19 cellular contexts compared by ENCODE assay signal in genomic region chr3:71356272-71356671, GRCh38.
A peak's percentile ranks its signal among the peaks of the same experiment; 100 is the strongest.
DNase-seq lines count a peak whose midpoint lies in the region; FAIRE-seq lines count a peak whose summit lies in the region.
"Had no signal": no experiment of that assay in that cellular context is flagged by ENCODE, and none has a peak within 500 bp of the region (broad histone marks: within the 10 kb centered on the region; RNA-seq: fewer than 3 reads in every experiment).

No MANE protein-coding gene starts in this region.

- no peak overlapping the region for H3K4me3 ChIP-seq in BLaER1
- H3K4me3 ChIP-seq: breast epithelium, gastroesophageal sphincter had no signal

- peak; percentile 23 for FAIRE-seq in RCC 7860 (lab: Jason Lieb, UNC)

- H3K9ac ChIP-seq in BLaER1 = no peak overlapping the region

- no peaks in the 10 kb centered on the region for H4K20me1 ChIP-seq in BLaER1

- no peaks in the 10 kb centered on the region for H3K9me3 ChIP-seq in BLaER1
- H3K9me3 ChIP-seq: breast epithelium, gastroesophageal sphincter had no signal

- peaks cover 11% of the 10 kb centered on the region for H3K4me1 ChIP-seq in BLaER1
- H3K4me1 ChIP-seq: breast epithelium had no signal

- H3K27ac ChIP-seq in BLaER1 = no peak overlapping the region
- H3K27ac ChIP-seq: 22Rv1, breast epithelium, gastroesophageal sphincter had no signal

- H3K4me2 ChIP-seq in BLaER1 = 0 out of 2 replicates have a peak overlapping the region, but pooled peaks have one; percentile 7

- DNase-seq in DMS53 (lab: John Stamatoyannopoulos, UW) (peak; percentile 5), DMS53 treated with DMSO at 0.1 percent for 48 hours (lab: John Stamatoyannopoulos, UW; ENCODE audit: unreplicated experiment) (no peak), RCC 7860 (ENCODE audit: low spot score) (peak; percentile 42), kidney glomerular epithelial cell (lab: John Stamatoyannopoulos, UW) (peak; percentile 81), NCI-H510A treated with DMSO at 0.1 percent for 48 hours (lab: John Stamatoyannopoulos, UW) (no peak), CD1c-positive myeloid dendritic cell (ENCODE audit: extremely low spot score) (no peak), SW480 (ENCODE audit: low spot score) (no peak)
- DNase-seq: activated CD8-positive, alpha-beta memory T cell treated with anti-CD3 and anti-CD28 coated beads, Interleukin-2, amount 10 ng/mL, durations not matched to agents 7 days and 5 days; dermis blood vessel endothelial cell; DND-41; erythroblast; mammary epithelial cell; NCI-H146; NCI-H345; SHP77 treated with DMSO at 0.1 percent for 48 hours had no signal

- H3K36me3 ChIP-seq in BLaER1 = no peaks in the 10 kb centered on the region
- H3K36me3 ChIP-seq: breast epithelium had no signal

- H3K27me3 ChIP-seq in BLaER1 = no peaks in the 10 kb centered on the region
- H3K27me3 ChIP-seq: breast epithelium, gastroesophageal sphincter had no signal

Comparison
In these comparisons a context has a peak if more than half of its experiments do, and no peak if none do; other contexts are left out.
1. DNase-seq: peak in DMS53 (single experiment), RCC 7860 (single experiment) and kidney glomerular epithelial cell (single experiment); none in DMS53 treated with DMSO at 0.1 percent for 48 hours (single experiment), NCI-H510A treated with DMSO at 0.1 percent for 48 hours (single experiment), CD1c-positive myeloid dendritic cell (single experiment) and SW480 (single experiment).